Comparison of ENCODE assay signal across 13 cellular contexts in genomic region chr14:100079606-100080005, GRCh38. TPM values are rescaled to one million over a fixed set of nuclear protein-coding genes. Genes with fewer than 3 reads are reported as not detected.
DNase-seq lines count a peak whose midpoint lies in the region; ATAC-seq and TF ChIP-seq lines count a peak whose summit lies in the region.
"Had no signal": no experiment of that assay in that cellular context is flagged by ENCODE, and none has a peak within 500 bp of the region (broad histone marks: within the 10 kb centered on the region; RNA-seq: fewer than 3 reads in every experiment).

No MANE protein-coding gene starts in this region.

- no peak overlapping the region for H2AK5ac ChIP-seq in H9 (ENCODE audit: insufficient read length, low read length)

- no peak for TF ChIP-seq CTCF in H9 (conservative IDR thresholded peaks at IDR 0.05)

- no peak overlapping the region for H2BK12ac ChIP-seq in H9 (ENCODE audit: insufficient read length, low read depth, low read length)

- H4K20me1 ChIP-seq in BLaER1 (peaks cover 100% of the 10 kb centered on the region), H9 (ENCODE audit: control insufficient read depth, insufficient read depth, insufficient read length) (no peaks in the 10 kb centered on the region)

- no peaks in the 10 kb centered on the region; the same call in 1 of the 2 replicates for H3K79me2 ChIP-seq in H9 (ENCODE audit: insufficient read depth, low read length)

- H3K4me1 Mint-ChIP-seq in H9, result peaks cover 21 to 26% of the 10 kb centered on the region in 2 experiments
- peaks cover 88% of the 10 kb centered on the region for H3K4me1 Mint-ChIP-seq in activated naive CD8-positive, alpha-beta T cell treated with anti-CD3 and anti-CD28 coated beads, Interleukin-2, amount 10 ng/mL, durations not matched to agents 7 days and 5 days
- H3K4me1 Mint-ChIP-seq in naive B cell, result peaks cover 73 to 91% (median 76%) of the 10 kb centered on the region in 3 donors

- H3K9ac ChIP-seq in BLaER1 (peak overlapping the region; percentile 5; the same call in 1 of the 2 replicates), H9 (ENCODE audit: extremely low read depth, insufficient read length, low read length) (no peak overlapping the region)

- H3K4me3 ChIP-seq in BLaER1 (no peak overlapping the region), MG63 (no peak overlapping the region)
- H3K4me3 ChIP-seq: HAP-1, right atrium auricular region had no signal

- POLR2A ChIA-PET in activated naive CD8-positive, alpha-beta T cell treated with anti-CD3 and anti-CD28 coated beads, Interleukin-2, amount 10 ng/mL, durations not matched to agents 7 days and 5 days (lab: Charles Lee), result interaction anchor here (0.6 to 10.4 kb wide), 13 partner anchors 10 to 810 kb away, joined by 3 to 297 read pairs (median 5); partner anchors contain the start of gene EVL

- H4K8ac ChIP-seq in H9 (replicated peaks; ENCODE audit: insufficient read length, low read depth, low read length), result no peak overlapping the region

- no peaks in the 10 kb centered on the region for H3K27me3 ChIP-seq in BLaER1
- H3K27me3 ChIP-seq in H9 (ENCODE audit: insufficient read depth, low read length), result no peaks in the 10 kb centered on the region
- H3K27me3 ChIP-seq in MG63, result no peaks in the 10 kb centered on the region
- H3K27me3 ChIP-seq: right atrium auricular region had no signal

- H2BK5ac ChIP-seq in H9 (ENCODE audit: insufficient read length, low read length), result no peak overlapping the region

- H3K23ac ChIP-seq in H9 (ENCODE audit: insufficient read length, low read depth, low read length), result no peak overlapping the region

- H3K4me3 Mint-ChIP-seq in H9 (no peak overlapping the region), naive B cell (peak overlapping the region in 7 of 8 donors; percentile 43 to 83 (median 62))
- H3K4me3 Mint-ChIP-seq in activated naive CD8-positive, alpha-beta T cell treated with anti-CD3 and anti-CD28 coated beads, Interleukin-2, amount 10 ng/mL, durations not matched to agents 7 days and 5 days, result peak overlapping the region; percentile 96

- no peak overlapping the region for H3K14ac ChIP-seq in H9 (ENCODE audit: insufficient read depth, low read length)

- H2BK20ac ChIP-seq in H9 (ENCODE audit: low read depth, low read length, poor library complexity, severe bottlenecking), result no peak overlapping the region

- H4K5ac ChIP-seq in H9 (ENCODE audit: insufficient read length, low read depth, low read length), result no peak overlapping the region

- peaks cover 86% of the 10 kb centered on the region for H3K4me1 ChIP-seq in BLaER1
- no peaks in the 10 kb centered on the region; the same call in 1 of the 2 replicates for H3K4me1 ChIP-seq in H9 (ENCODE audit: insufficient read depth, low read length)
- H3K4me1 ChIP-seq: Caco-2, HAP-1 had no signal

- peak overlapping the region in 2 of 3 experiments; percentile 44 to 53; a peak in 5 of 7 replicates for H3K27ac Mint-ChIP-seq in H9
- peak overlapping the region; percentile 88 for H3K27ac Mint-ChIP-seq in activated naive CD8-positive, alpha-beta T cell treated with anti-CD3 and anti-CD28 coated beads, Interleukin-2, amount 10 ng/mL, durations not matched to agents 7 days and 5 days
- peak overlapping the region in 4 of 6 donors; percentile 88 to 94 (median 92) for H3K27ac Mint-ChIP-seq in naive B cell

- H2BK15ac ChIP-seq in H9 (ENCODE audit: low read depth, low read length), result no peak overlapping the region

- DNase-seq in H9, result no peak
- no peak for DNase-seq in activated naive CD8-positive, alpha-beta T cell treated with anti-CD3 and anti-CD28 coated beads, Interleukin-2, amount 10 ng/mL, durations not matched to agents 7 days and 5 days
- DNase-seq in naive B cell, result no peak
- DNase-seq in MG63, result no peak
- no peak for DNase-seq in Kasumi-1 (lab: John Stamatoyannopoulos, UW)
- DNase-seq: amniotic stem cell, midbrain had no signal

- H3K36me3 Mint-ChIP-seq in H9 (ENCODE audit: insufficient read depth in 1 of 3, low read depth in 3 of 3), result no peaks in the 10 kb centered on the region
- peaks cover 67% of the 10 kb centered on the region for H3K36me3 Mint-ChIP-seq in activated naive CD8-positive, alpha-beta T cell treated with anti-CD3 and anti-CD28 coated beads, Interleukin-2, amount 10 ng/mL, durations not matched to agents 7 days and 5 days
- peaks cover 7 to 26% of the 10 kb centered on the region in 2 donors for H3K36me3 Mint-ChIP-seq in naive B cell

- peaks cover 25% of the 10 kb centered on the region for H3K36me3 ChIP-seq in BLaER1
- H3K36me3 ChIP-seq in MG63, result no peaks in the 10 kb centered on the region
- H3K36me3 ChIP-seq: HAP-1, right atrium auricular region had no signal

- WGBS in H9 (ENCODE audit: extremely low coverage, insufficient read length, low lambda C conversion rate), result no CpG with 5 or more reads among the region's 6 CpGs

- H3K9me3 ChIP-seq in BLaER1 (no peaks in the 10 kb centered on the region), H9 (ENCODE audit: control insufficient read depth, low read depth, low read length) (no peaks in the 10 kb centered on the region), MG63 (no peaks in the 10 kb centered on the region)
- H3K9me3 ChIP-seq: Caco-2, HAP-1, right atrium auricular region had no signal

- no peak overlapping the region for H3K56ac ChIP-seq in H9 (ENCODE audit: insufficient read length, low read depth, low read length)

- H3K27me3 Mint-ChIP-seq in H9 (ENCODE audit: low read depth) (no peaks in the 10 kb centered on the region; the same call in 1 of the 2 replicates), naive B cell (no peaks in the 10 kb centered on the region)
- no peaks in the 10 kb centered on the region for H3K27me3 Mint-ChIP-seq in activated naive CD8-positive, alpha-beta T cell treated with anti-CD3 and anti-CD28 coated beads, Interleukin-2, amount 10 ng/mL, durations not matched to agents 7 days and 5 days

- no peaks in the 10 kb centered on the region for H3K23me2 ChIP-seq in H9 (ENCODE audit: insufficient read length, low read depth, low read length, poor library complexity, severe bottlenecking)

- H2AFZ ChIP-seq in H9 (ENCODE audit: low read length), result no peak overlapping the region

- no peaks in the 10 kb centered on the region for H3K9me3 Mint-ChIP-seq in H9
- H3K9me3 Mint-ChIP-seq in activated naive CD8-positive, alpha-beta T cell treated with anti-CD3 and anti-CD28 coated beads, Interleukin-2, amount 10 ng/mL, durations not matched to agents 7 days and 5 days, result no peaks in the 10 kb centered on the region
- H3K9me3 Mint-ChIP-seq in naive B cell, result no peaks in the 10 kb centered on the region

- no peak for ATAC-seq in activated naive CD8-positive, alpha-beta T cell treated with anti-CD3 and anti-CD28 coated beads, Interleukin-2, amount 10 ng/mL, durations not matched to agents 7 days and 5 days (ENCODE audit: low read depth)
- ATAC-seq in naive B cell (ENCODE audit: low read depth in 2 of 2) (no peak), GM18517 (IDR thresholded peaks at IDR 0.05; ENCODE audit: unreplicated experiment) (no peak), GM21737 (IDR thresholded peaks at IDR 0.05; ENCODE audit: unreplicated experiment) (no peak)

- no peak overlapping the region for H3T11ph ChIP-seq in H9 (ENCODE audit: low read length)

- H2BK120ac ChIP-seq in H9 (ENCODE audit: low read depth, low read length, poor library complexity, severe bottlenecking), result no peak overlapping the region

- H3K4me2 ChIP-seq in BLaER1 (peak overlapping the region; percentile 85), H9 (ENCODE audit: insufficient read depth, insufficient read length, low read length) (no peak overlapping the region)

- H3K18ac ChIP-seq in H9 (ENCODE audit: insufficient read length, low read depth, low read length), result no peak overlapping the region

- no peak overlapping the region for H3K4ac ChIP-seq in H9 (ENCODE audit: low read depth, low read length)

- no peaks in the 10 kb centered on the region for H3K79me1 ChIP-seq in H9 (ENCODE audit: insufficient read depth, low read depth, low read length, poor library complexity, severe bottlenecking)

- no peak overlapping the region for H4K91ac ChIP-seq in H9 (ENCODE audit: insufficient read length, low read depth, low read length)

- H3K27ac ChIP-seq in BLaER1 (peak overlapping the region; percentile 54), H9 (ENCODE audit: insufficient read length, low read depth, low read length) (no peak overlapping the region)

RNA-seq across cellular contexts. Expression of gene EVL, which starts 14.4 kb away (rescaled TPM):
- total RNA-seq in H9 (2021), result 53.2 and 55.1 TPM in 2 replicates
- total RNA-seq in activated naive CD8-positive, alpha-beta T cell treated with anti-CD3 and anti-CD28 coated beads, Interleukin-2, amount 10 ng/mL, durations not matched to agents 7 days and 5 days, result 1,000 to 10,000 TPM; 1,124 to 1,144 TPM
- polyA plus RNA-seq in naive B cell (ENCODE audit: low read depth in 6 of 6), result 100 to 1,000 TPM in 2 of 6 donors, 10 to 100 TPM in 4; 76.5 to 135 (median 89.8) TPM
- total RNA-seq in MG63 (2014; rRNA removed; shearing (Covaris generic); ENCODE audit: low replicate concordance), result 17.3 and 17.9 TPM in 2 replicates

Comparison
In these comparisons a context has a peak if more than half of its experiments do, and no peak if none do; other contexts are left out.
1. H3K4me3 Mint-ChIP-seq: peak in activated naive CD8-positive, alpha-beta T cell treated with anti-CD3 and anti-CD28 coated beads, Interleukin-2, amount 10 ng/mL, durations not matched to agents 7 days and 5 days (single experiment) and naive B cell (7 of 8); none in H9 (0 of 2).
2. RNA of gene EVL, which starts 14.4 kb away (total RNA-seq): 1,124 to 1,144 TPM in activated naive CD8-positive, alpha-beta T cell treated with anti-CD3 and anti-CD28 coated beads, Interleukin-2, amount 10 ng/mL, durations not matched to agents 7 days and 5 days; 53.2 to 55.1 TPM in H9 and 17.3 to 17.9 TPM in MG63; every median in the first group is over 10 times any median in the second.
3. Peak in every context shown above with its lines, with median percentiles within 50 percentile points of each other: H3K27ac Mint-ChIP-seq.